Comparison of ENCODE assay signal across 19 cellular contexts in the genomic region with DNA sequence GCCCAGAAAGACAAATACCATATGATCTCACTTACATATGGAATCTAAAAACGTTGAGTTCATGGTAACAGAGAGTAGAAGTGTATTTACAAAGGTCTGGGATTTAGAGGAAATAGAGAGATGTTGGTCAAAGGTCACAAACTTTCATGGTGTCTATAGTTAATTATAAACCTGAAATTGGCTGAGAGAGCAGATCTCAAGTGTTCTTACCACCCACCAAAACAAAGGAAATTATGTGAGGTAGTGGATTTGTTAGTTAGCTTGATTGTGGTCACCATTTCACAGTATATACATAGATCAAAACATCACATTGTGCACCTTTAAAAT.
DNase-seq lines count a peak whose midpoint lies in the region; ATAC-seq, FAIRE-seq and TF ChIP-seq lines count a peak whose summit lies in the region.
"Had no signal": no experiment of that assay in that cellular context is flagged by ENCODE, and none has a peak within 500 bp of the region (broad histone marks: within the 10 kb centered on the region; RNA-seq: fewer than 3 reads in every experiment).

No MANE protein-coding gene starts in this region.

- no peak overlapping the region for H3K4me3 Mint-ChIP-seq in stimulated activated naive CD8-positive, alpha-beta T cell treated with anti-CD3 and anti-CD28 coated beads, Interleukin-15, amount 100 ng/mL, for 72 hours
- H3K4me3 Mint-ChIP-seq: activated CD8-positive, alpha-beta T cell treated with anti-CD3 and anti-CD28 coated beads for 36 hours; activated T-helper 1 cell treated with anti-CD3 and anti-CD28 coated beads, Interleukin-12 subunit alpha, Interleukin-12 subunit beta, Interleukin-2, Interleukin-4 antibody, amounts not matched to agents 30 ng/mL and 10 ng/mL and 1 ng/mL, durations not matched to agents 14 hours and 24 hours and 36 hours had no signal

- H3K9ac ChIP-seq in colonic mucosa (ENCODE audit: low read depth in 2 of 2, low read length in 2 of 2): no peak overlapping the region
- H3K9ac ChIP-seq: BLaER1 had no signal

- no peak overlapping the region for H3K27ac Mint-ChIP-seq in stimulated activated naive CD8-positive, alpha-beta T cell treated with anti-CD3 and anti-CD28 coated beads, Interleukin-15, amount 100 ng/mL, for 72 hours
- H3K27ac Mint-ChIP-seq: activated CD8-positive, alpha-beta T cell treated with anti-CD3 and anti-CD28 coated beads for 36 hours; activated T-helper 1 cell treated with anti-CD3 and anti-CD28 coated beads, Interleukin-12 subunit alpha, Interleukin-12 subunit beta, Interleukin-2, Interleukin-4 antibody, amounts not matched to agents 30 ng/mL and 10 ng/mL and 1 ng/mL, durations not matched to agents 14 hours and 24 hours and 36 hours had no signal

- intact Hi-C loops in colonic mucosa (cut with DNase I): no loop called here
- intact Hi-C loops in ovary (cut with DNase I): no loop called here

- H3K27me3 Mint-ChIP-seq in stimulated activated naive CD8-positive, alpha-beta T cell treated with anti-CD3 and anti-CD28 coated beads, Interleukin-15, amount 100 ng/mL, for 72 hours: peaks cover 18% of the 10 kb centered on the region

- H3K4me1 Mint-ChIP-seq in stimulated activated naive CD8-positive, alpha-beta T cell treated with anti-CD3 and anti-CD28 coated beads, Interleukin-15, amount 100 ng/mL, for 72 hours: no peaks in the 10 kb centered on the region

- no peak overlapping the region for H3K4me3 ChIP-seq in colonic mucosa
- no peak overlapping the region for H3K4me3 ChIP-seq in small intestine (ENCODE audit: low read depth in 1 of 2, low read length in 2 of 2)
- H3K4me3 ChIP-seq in ovary: no peak overlapping the region
- H3K4me3 ChIP-seq: BLaER1, K562, SK-N-MC, skin epidermis, uterus had no signal

- no peak for DNase-seq in colonic mucosa
- peak; percentile 93 for DNase-seq in small intestine
- DNase-seq in GM10266 (ENCODE audit: extremely low spot score): no peak
- no peak for DNase-seq in ovary
- DNase-seq in stimulated activated naive CD8-positive, alpha-beta T cell treated with anti-CD3 and anti-CD28 coated beads, Interleukin-15, amount 100 ng/mL, for 72 hours: no peak
- no peak for DNase-seq in HPDE6-E6E7 (ENCODE audit: extremely low spot score)
- DNase-seq: activated CD8-positive, alpha-beta T cell treated with anti-CD3 and anti-CD28 coated beads for 36 hours; NCI-H1436 treated with DMSO at 0.1 percent for 48 hours; NCI-H446; stimulated activated naive CD4-positive, alpha-beta T cell; uterus had no signal

- no peak for TF ChIP-seq EP300 in ovary (IDR thresholded peaks at IDR 0.05)

- H3K27ac ChIP-seq in colonic mucosa (peak overlapping the region; percentile 82), small intestine (ENCODE audit: low read depth in 1 of 2, low read length in 1 of 2) (peak overlapping the region in 1 of 2 donors; percentile 76), ovary (no peak overlapping the region)
- H3K27ac ChIP-seq: BLaER1, SK-N-MC, skin epidermis, uterus had no signal

- no peaks in the 10 kb centered on the region for H3K27me3 ChIP-seq in colonic mucosa
- no peaks in the 10 kb centered on the region for H3K27me3 ChIP-seq in small intestine (ENCODE audit: control insufficient read depth in 2 of 2, insufficient read depth in 2 of 2, low read length in 2 of 2)
- no peaks in the 10 kb centered on the region for H3K27me3 ChIP-seq in ovary
- H3K27me3 ChIP-seq: BLaER1, uterus had no signal

- peak; percentile 92 for FAIRE-seq in small intestine (lab: Jason Lieb, UNC)
- FAIRE-seq: frontal cortex, K562 had no signal

- H3K36me3 ChIP-seq in colonic mucosa (no peaks in the 10 kb centered on the region), small intestine (ENCODE audit: control insufficient read depth in 2 of 2, insufficient read depth in 2 of 2, low read length in 2 of 2) (no peaks in the 10 kb centered on the region), ovary (no peaks in the 10 kb centered on the region)
- H3K36me3 ChIP-seq: BLaER1, uterus had no signal

- no peak for TF ChIP-seq CTCF in colonic mucosa (IDR thresholded peaks at IDR 0.05)
- no peak for TF ChIP-seq CTCF in GM10266 (IDR thresholded peaks at IDR 0.05; ENCODE audit: control insufficient read depth, insufficient read depth, low read depth, missing control alignments)
- TF ChIP-seq CTCF in ovary (IDR thresholded peaks at IDR 0.05): no peak

- H3K4me1 ChIP-seq in colonic mucosa: no peaks in the 10 kb centered on the region
- peaks cover 0 to 5% of the 10 kb centered on the region in 2 donors for H3K4me1 ChIP-seq in small intestine (ENCODE audit: control insufficient read depth in 2 of 2, insufficient read depth in 1 of 2, low read depth in 1 of 2, low read length in 1 of 2)
- H3K4me1 ChIP-seq in ovary (ENCODE audit: insufficient read depth): no peaks in the 10 kb centered on the region
- H3K4me1 ChIP-seq: uterus had no signal

- no peaks in the 10 kb centered on the region for H3K9me3 ChIP-seq in colonic mucosa
- H3K9me3 ChIP-seq in small intestine (ENCODE audit: control insufficient read depth, low read depth): no peaks in the 10 kb centered on the region
- H3K9me3 ChIP-seq in ovary: no peaks in the 10 kb centered on the region
- H3K9me3 ChIP-seq: BLaER1, uterus had no signal

- WGBS in small intestine, 3 donors: 0 to 7% (median 0%) methylated on average over 1 of the region's 1 CpG
- 7 to 10% (median 8%) methylated on average over 1 of the region's 1 CpG for WGBS in ovary, 3 donors

- no peaks in the 10 kb centered on the region for H3K9me3 Mint-ChIP-seq in stimulated activated naive CD8-positive, alpha-beta T cell treated with anti-CD3 and anti-CD28 coated beads, Interleukin-15, amount 100 ng/mL, for 72 hours
- H3K9me3 Mint-ChIP-seq: activated CD8-positive, alpha-beta T cell treated with anti-CD3 and anti-CD28 coated beads for 36 hours; activated T-helper 1 cell treated with anti-CD3 and anti-CD28 coated beads, Interleukin-12 subunit alpha, Interleukin-12 subunit beta, Interleukin-2, Interleukin-4 antibody, amounts not matched to agents 30 ng/mL and 10 ng/mL and 1 ng/mL, durations not matched to agents 14 hours and 24 hours and 36 hours had no signal

- TF ChIP-seq POLR2A in ovary (IDR thresholded peaks at IDR 0.05): no peak

- ATAC-seq in GM18907 (IDR thresholded peaks at IDR 0.05; ENCODE audit: unreplicated experiment) (peak; percentile 82), HG03159 (IDR thresholded peaks at IDR 0.05; ENCODE audit: unreplicated experiment) (peak; percentile 69)
- no peak for ATAC-seq in stimulated activated naive CD8-positive, alpha-beta T cell treated with anti-CD3 and anti-CD28 coated beads, Interleukin-15, amount 100 ng/mL, for 72 hours
- ATAC-seq: activated CD8-positive, alpha-beta T cell treated with anti-CD3 and anti-CD28 coated beads for 36 hours; K562 had no signal
